In the genomic region with DNA sequence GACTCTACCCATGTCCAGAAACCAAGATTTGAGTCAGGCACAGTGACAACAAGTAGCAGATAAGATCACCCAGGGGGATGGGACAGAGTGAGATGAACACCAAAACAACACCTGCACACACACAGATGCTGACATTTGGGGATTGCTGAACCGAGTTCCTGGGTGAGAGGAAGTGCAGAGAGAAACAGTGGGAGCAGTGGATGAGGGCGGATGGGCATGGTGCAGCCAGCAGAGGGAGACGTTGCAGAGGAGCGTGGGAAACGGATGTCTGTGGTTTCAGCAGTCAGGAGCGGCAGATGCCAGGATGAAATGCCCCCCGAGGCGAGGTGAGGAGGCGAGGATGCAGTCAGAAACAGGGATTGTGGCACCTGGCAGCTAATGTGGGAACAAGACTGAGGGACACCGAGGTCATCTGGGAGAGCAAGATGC, we compare ENCODE assay signal across 10 cellular contexts.
DNase-seq lines count a peak whose midpoint lies in the region; ATAC-seq, FAIRE-seq and TF ChIP-seq lines count a peak whose summit lies in the region.
"Had no signal": no experiment of that assay in that cellular context is flagged by ENCODE, and none has a peak within 500 bp of the region (broad histone marks: within the 10 kb centered on the region; RNA-seq: fewer than 3 reads in every experiment).

No MANE protein-coding gene starts in this region.

- peaks cover 2% of the 10 kb centered on the region for H3K27me3 Mint-ChIP-seq in neural progenitor cell (ENCODE audit: insufficient read depth, low read depth)

- H3K79me2 ChIP-seq in neural progenitor cell (ENCODE audit: low read depth) = no peaks in the 10 kb centered on the region

- ATAC-seq in HG02852 (IDR thresholded peaks at IDR 0.05; ENCODE audit: unreplicated experiment) (peak; percentile 60), HG03280 (IDR thresholded peaks at IDR 0.05; ENCODE audit: unreplicated experiment) (no peak)
- ATAC-seq: A549 had no signal

- TF ChIP-seq POLR2A in H54 (IDR thresholded peaks at IDR 0.05; ENCODE audit: low read depth, low read length) = no peak

- H3K9ac ChIP-seq in neural progenitor cell = no peak overlapping the region

- H3K4me1 Mint-ChIP-seq in neural progenitor cell = no peaks in the 10 kb centered on the region

- no peak overlapping the region for H3K27ac Mint-ChIP-seq in neural progenitor cell

- DNase-seq in NCI-H2107 treated with DMSO at 0.1 percent for 48 hours (lab: John Stamatoyannopoulos, UW; ENCODE audit: unreplicated experiment) = peak; percentile 16
- no peak for DNase-seq in NCI-H2107 (lab: John Stamatoyannopoulos, UW)
- peak; percentile 7 for DNase-seq in amniotic epithelial cell (ENCODE audit: low read depth)
- DNase-seq in neural progenitor cell (ENCODE audit: low spot score) = peak; percentile 18
- no peak for DNase-seq in HuH-7 (ENCODE audit: low spot score)
- no peak for DNase-seq in H54 (ENCODE audit: insufficient read length, low spot score)
- DNase-seq: NK-92 treated with Interleukin-12 subunit alpha and Interleukin-12 subunit beta, amount 100 ng/mL, for 24 hours had no signal

- no peak overlapping the region for H3K4me3 Mint-ChIP-seq in neural progenitor cell

- H3K9me3 ChIP-seq in neural progenitor cell (ENCODE audit: low read depth) = no peaks in the 10 kb centered on the region
- H3K9me3 ChIP-seq: A549 had no signal

- H2AFZ ChIP-seq in neural progenitor cell (replicated peaks) = no peak overlapping the region

- H3K36me3 Mint-ChIP-seq in neural progenitor cell = peaks cover 56% of the 10 kb centered on the region

- H3K4me3 ChIP-seq in neural progenitor cell = no peak overlapping the region
- H3K4me3 ChIP-seq: A549 had no signal

- H3K27ac ChIP-seq in neural progenitor cell = no peak overlapping the region
- H3K27ac ChIP-seq: A549 had no signal

- FAIRE-seq in H54 (lab: Jason Lieb, UNC) = no peak
- FAIRE-seq: A549 had no signal

- TF ChIP-seq CTCF in neural progenitor cell (IDR thresholded peaks at IDR 0.05) = peak; percentile 47

- H3K4me1 ChIP-seq in neural progenitor cell = no peaks in the 10 kb centered on the region
- H3K4me1 ChIP-seq: A549 had no signal

- no peak overlapping the region for H3K4me2 ChIP-seq in neural progenitor cell
- H3K4me2 ChIP-seq: A549 had no signal

- no peaks in the 10 kb centered on the region for H3F3A ChIP-seq in neural progenitor cell (ENCODE audit: low read depth)

- no peaks in the 10 kb centered on the region for H3K36me3 ChIP-seq in neural progenitor cell

- no peaks in the 10 kb centered on the region for H3K27me3 ChIP-seq in neural progenitor cell

- H4K20me1 ChIP-seq in neural progenitor cell (ENCODE audit: low read depth) = no peaks in the 10 kb centered on the region

- peaks cover 30% of the 10 kb centered on the region for H3K9me3 Mint-ChIP-seq in neural progenitor cell

Comparison
In these comparisons a context has a peak if more than half of its experiments do, and no peak if none do; other contexts are left out.
1. DNase-seq: peak in NCI-H2107 treated with DMSO at 0.1 percent for 48 hours (single experiment), amniotic epithelial cell (single experiment) and neural progenitor cell (single experiment); none in NCI-H2107 (single experiment), HuH-7 (single experiment) and H54 (single experiment).